21 cellular contexts compared by ENCODE assay signal in the genomic region with DNA sequence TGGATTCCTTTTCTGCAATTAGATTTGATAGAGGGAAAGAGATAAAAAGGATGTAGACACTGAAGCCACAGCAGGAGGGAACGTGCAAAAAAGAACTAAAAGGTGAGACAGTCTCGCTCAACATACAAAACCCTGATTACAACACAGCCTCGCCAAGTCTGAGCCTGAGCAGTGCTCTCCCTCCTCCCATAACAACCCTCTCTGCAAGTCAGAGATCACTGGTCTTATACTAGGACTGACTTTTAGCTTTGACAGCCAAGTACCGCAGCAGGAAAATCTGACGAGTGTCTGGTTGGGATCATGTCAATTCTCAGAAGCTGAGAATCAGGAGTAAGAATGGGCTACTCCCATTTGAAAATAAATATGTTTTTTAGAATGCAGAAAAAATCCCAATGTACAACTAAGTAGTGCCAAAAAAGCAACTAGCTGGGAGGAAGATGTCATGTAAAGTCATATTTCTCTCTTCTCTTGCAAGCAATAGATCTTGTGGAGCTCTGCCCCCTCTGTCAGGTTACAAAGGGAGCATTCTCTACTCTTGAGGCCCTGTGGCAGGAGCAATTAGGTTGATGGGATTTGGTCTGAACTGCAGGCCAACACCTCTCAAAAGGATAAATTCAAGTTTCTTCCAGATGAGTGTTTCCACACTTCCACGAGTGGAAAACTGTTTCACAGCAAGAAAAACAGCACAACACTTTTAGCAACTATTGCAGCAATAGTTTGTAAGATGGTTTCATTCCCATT.
DNase-seq lines count a peak whose midpoint lies in the region; ATAC-seq, FAIRE-seq and TF ChIP-seq lines count a peak whose summit lies in the region.
"Had no signal": no experiment of that assay in that cellular context is flagged by ENCODE, and none has a peak within 500 bp of the region (broad histone marks: within the 10 kb centered on the region; RNA-seq: fewer than 3 reads in every experiment).

No MANE protein-coding gene starts in this region.

- H3K4me3 ChIP-seq in HepG2 (replicated peaks in 1 of 3; ENCODE audit: insufficient read depth in 1 of 3, low read depth in 2 of 3, low read length in 3 of 3) (no peak overlapping the region; a peak in 1 of 6 replicates), right lobe of liver (no peak overlapping the region)
- H3K4me3 ChIP-seq: HAP-1, MG63 had no signal

- H3K79me2 ChIP-seq in HepG2 (ENCODE audit: insufficient read depth, low read length), result no peaks in the 10 kb centered on the region

- H3K9ac ChIP-seq in HepG2 (ENCODE audit: insufficient read depth, low read depth, low read length), result no peak overlapping the region

- BruUV-seq in HepG2 (replicated peaks; lab: Mats Ljungman, UMichigan), result no TSS peak

- H4K20me1 ChIP-seq in HepG2 (ENCODE audit: insufficient read depth, low read length), result no peaks in the 10 kb centered on the region

- no peak for ATAC-seq in HepG2
- ATAC-seq in right lobe of liver, result no peak
- ATAC-seq in GM21825 (IDR thresholded peaks at IDR 0.05; ENCODE audit: unreplicated experiment), result no peak

- POLR2A ChIA-PET in HepG2 (lab: Yijun Ruan, JAX), result no interaction called here

- in situ Hi-C loops in HepG2 (cut with HindIII; ENCODE audit: extremely low pct_ligation_motif_present, low pct_unique_long_range_greater_than_20kb), result loop anchor here (10.0 kb wide), 1 partner anchor 209 kb away; no protein-coding TSS in a partner anchor

- intact Hi-C loops in HepG2 (cut with micrococcal nuclease; ENCODE audit: unreplicated experiment) (loop anchor here (10.0 kb wide), 1 partner anchor 379 kb away; no protein-coding TSS in a partner anchor), right lobe of liver (cut with DNase I) (loop anchor here (10.0 kb wide), 2 partner anchors 209 to 229 kb away; no protein-coding TSS in a partner anchor)

- no peak for DNase-seq in HepG2 (ENCODE audit: low spot score)
- DNase-seq in right lobe of liver, result no peak
- DNase-seq in left kidney (ENCODE audit: low read depth, low spot score), result peak; percentile 37
- peak; percentile 55 for DNase-seq in retina
- DNase-seq in GM19239 (ENCODE audit: insufficient read length, low spot score), result no peak
- DNase-seq in NCI-H510A treated with DMSO at 0.1 percent for 48 hours (lab: John Stamatoyannopoulos, UW), result no peak
- DNase-seq: CD4-positive, alpha-beta T cell; DMS153; GDM1; Karpas-422; MG63; NCI-H1048; NCI-H1436; NCI-H1930; NCI-H446 treated with DMSO at 0.1 percent for 48 hours; NCI-H748 treated with DMSO at 0.1 percent for 48 hours; NK-92 treated with Interleukin-12 subunit alpha and Interleukin-12 subunit beta, amount 100 ng/mL, for 24 hours had no signal

- 32% methylated on average over 6 of the region's 6 CpGs for WGBS in HepG2 (ENCODE audit: low lambda C conversion rate)
- WGBS in right lobe of liver (ENCODE audit: insufficient coverage, low coverage, low lambda C conversion rate, missing lambda C conversion rate), result 57% methylated on average over 5 of the region's 6 CpGs

- H3K9me3 ChIP-seq in HepG2 (ENCODE audit: low read length), result no peaks in the 10 kb centered on the region
- H3K9me3 ChIP-seq in right lobe of liver, result no peaks in the 10 kb centered on the region
- H3K9me3 ChIP-seq: HAP-1, MG63 had no signal

- TF ChIP-seq EP300 in HepG2 (IDR thresholded peaks at IDR 0.05; ENCODE audit: low read depth in 2 of 2, low read length in 2 of 2) (no peak), HepG2 (CRISPR knock-in tag; IDR thresholded peaks at IDR 0.05; ENCODE audit: borderline replicate concordance) (no peak)

- 0 out of 2 replicates have a peak overlapping the region, but pooled peaks have one; percentile 23 for H3K4me2 ChIP-seq in HepG2 (ENCODE audit: low read depth, low read length)

- H3K27ac ChIP-seq in HepG2 (ENCODE audit: extremely low read length, insufficient read depth, low read length) (no peak overlapping the region), right lobe of liver (no peak overlapping the region)
- H3K27ac ChIP-seq: RWPE1 had no signal

- no peak overlapping the region for H2AFZ ChIP-seq in HepG2 (ENCODE audit: low read length)

- H3K4me1 ChIP-seq in HepG2 (ENCODE audit: insufficient read depth, low read length) (peaks cover 67% of the 10 kb centered on the region), right lobe of liver (peaks cover 0 to 18% (median 8%) of the 10 kb centered on the region in 4 donors)

- no peak for TF ChIP-seq CTCF in HepG2 (CRISPR knock-in tag; IDR thresholded peaks at IDR 0.05)
- TF ChIP-seq CTCF in right lobe of liver (IDR thresholded peaks at IDR 0.05), result no peak

- no peak for TF ChIP-seq POLR2A in HepG2 (IDR thresholded peaks at IDR 0.05; ENCODE audit: insufficient read depth in 1 of 2, low read depth in 2 of 2, low read length in 2 of 2)
- no peak for TF ChIP-seq POLR2A in right lobe of liver (IDR thresholded peaks at IDR 0.05)

- no peak for FAIRE-seq in HepG2 (lab: Jason Lieb, UNC)
- FAIRE-seq in GM19239 (lab: Jason Lieb, UNC), result no peak
- FAIRE-seq: HTR-8/SVneo had no signal

- H3K36me3 ChIP-seq in HepG2 (replicated peaks in 1 of 2; ENCODE audit: control insufficient read depth in 1 of 2, insufficient read depth in 2 of 2, low read length in 2 of 2), result no peaks in the 10 kb centered on the region
- no peaks in the 10 kb centered on the region for H3K36me3 ChIP-seq in right lobe of liver
- H3K36me3 ChIP-seq: HAP-1, MG63 had no signal

- no peaks in the 10 kb centered on the region for H3K27me3 ChIP-seq in HepG2 (ENCODE audit: control insufficient read depth in 1 of 2, insufficient read depth in 2 of 2, low read length in 2 of 2)
- H3K27me3 ChIP-seq in right lobe of liver, result no peaks in the 10 kb centered on the region
- H3K27me3 ChIP-seq: MG63 had no signal

- CTCF ChIA-PET in HepG2 (lab: Yijun Ruan, JAX; ENCODE audit: low intra/inter-chr PET ratio, low total read pairs), result no interaction called here

- no peak for TF ChIP-seq RAD21 in HepG2 (CRISPR knock-in tag; IDR thresholded peaks at IDR 0.05)

TF ChIP-seq in HepG2, 621 proteins besides CTCF, POLR2A, EP300 and RAD21:
- TF ChIP-seq ZNF260 (CRISPR knock-in tag; IDR thresholded peaks at IDR 0.05; ENCODE audit: borderline replicate concordance, low read depth) (no peak), ZNF263 (CRISPR knock-in tag; IDR thresholded peaks at IDR 0.05) (peak; percentile 96), SUZ12 (IDR thresholded peaks at IDR 0.05; ENCODE audit: low read depth, low read length) (no peak), PAWR (CRISPR knock-in tag; IDR thresholded peaks at IDR 0.05; ENCODE audit: borderline replicate concordance) (no peak)
TF ChIP-seq in HepG2: peak in this region for 1.

Comparison
In these comparisons a context has a peak if more than half of its experiments do, and no peak if none do; other contexts are left out.
1. DNase-seq: peak in left kidney (single experiment) and retina (single experiment); none in HepG2 (single experiment), right lobe of liver (0 of 3), GM19239 (single experiment) and NCI-H510A treated with DMSO at 0.1 percent for 48 hours (single experiment).